ENCODE assay signal across 1 cellular context in the genomic region with DNA sequence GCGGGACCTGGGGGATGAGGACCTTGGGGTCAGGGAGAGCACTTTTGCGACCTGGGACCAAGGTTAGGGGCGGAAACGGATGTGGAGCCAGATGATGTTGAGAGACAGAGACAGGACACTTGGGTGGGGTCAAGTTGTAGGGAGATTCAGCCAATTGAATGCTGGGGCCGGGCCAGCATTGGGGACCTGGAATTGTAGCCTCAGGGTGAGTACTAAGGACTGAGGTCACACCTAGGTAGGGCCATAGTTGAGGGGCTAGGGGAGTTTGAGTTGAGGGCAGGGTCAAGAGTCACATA.
TF ChIP-seq lines count a peak whose summit lies in the region.

No MANE protein-coding gene starts in this region.

TF ChIP-seq in endothelial cell of umbilical vein, 7 proteins besides CTCF, POLR2A, EP300 and RAD21:
- TF ChIP-seq, protein P1, sequence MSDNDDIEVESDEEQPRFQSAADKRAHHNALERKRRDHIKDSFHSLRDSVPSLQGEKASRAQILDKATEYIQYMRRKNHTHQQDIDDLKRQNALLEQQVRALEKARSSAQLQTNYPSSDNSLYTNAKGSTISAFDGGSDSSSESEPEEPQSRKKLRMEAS (IDR thresholded peaks at IDR 0.05; ENCODE audit: insufficient read depth, insufficient read length), result no peak
- TF ChIP-seq EZH2 (IDR thresholded peaks at IDR 0.05; ENCODE audit: borderline replicate concordance, low read depth, low read length, severe bottlenecking) (no peak), GATA2 (IDR thresholded peaks at IDR 0.05; ENCODE audit: insufficient read depth, insufficient read length, low read depth, low read length) (no peak), JUN (IDR thresholded peaks at IDR 0.05; ENCODE audit: borderline replicate concordance, insufficient read depth, insufficient read length, low read depth) (no peak), MYC (IDR thresholded peaks at IDR 0.05; ENCODE audit: low read depth, low read length) (no peak), FOS (IDR thresholded peaks at IDR 0.05; ENCODE audit: borderline replicate concordance, insufficient read depth, low read length) (no peak), POLR2AphosphoS5 (IDR thresholded peaks at IDR 0.05; ENCODE audit: insufficient read depth, low read depth, low read length) (no peak)
TF ChIP-seq in endothelial cell of umbilical vein: peak in this region for 0.
